Comparison of ENCODE assay signal across 10 cellular contexts in genomic region chr7:33933611-33934281, GRCh38. TPM values are rescaled to one million over a fixed set of nuclear protein-coding genes. Genes with fewer than 3 reads are reported as not detected.
A peak's percentile ranks its signal among the peaks of the same experiment; 100 is the strongest.
DNase-seq lines count a peak whose midpoint lies in the region; ATAC-seq, FAIRE-seq and TF ChIP-seq lines count a peak whose summit lies in the region.
"Had no signal": no experiment of that assay in that cellular context is flagged by ENCODE, and none has a peak within 500 bp of the region (broad histone marks: within the 10 kb centered on the region; RNA-seq: fewer than 3 reads in every experiment).

No MANE protein-coding gene starts in this region.

- DNase-seq in cardiac muscle cell (ENCODE audit: low read depth in 1 of 2, low spot score in 1 of 2) (peak in 1 of 2 donors; percentile 35), Right ventricle myocardium superior (no peak), T1000 (lab: John Stamatoyannopoulos, UW) (peak; percentile 17), fibroblast of villous mesenchyme (ENCODE audit: low read depth) (peak; percentile 51), urothelium cell line (ENCODE audit: low spot score) (peak; percentile 53), NCI-H2029 treated with DMSO at 0.1 percent for 48 hours (lab: John Stamatoyannopoulos, UW) (no peak), NCI-H524 treated with DMSO at 0.1 percent for 48 hours (lab: John Stamatoyannopoulos, UW) (no peak), SK-N-DZ (ENCODE audit: low spot score) (no peak)
- DNase-seq: H7 had no signal

- H3K27ac ChIP-seq in cardiac muscle cell: peak overlapping the region; percentile 41

- TF ChIP-seq CTCF in cardiac muscle cell (IDR thresholded peaks at IDR 0.05; ENCODE audit: low read depth, low read length) (no peak), fibroblast of villous mesenchyme (IDR thresholded peaks at IDR 0.05; ENCODE audit: insufficient read depth, low read depth, low read length) (no peak)

- peaks cover 11% of the 10 kb centered on the region for H3K36me3 ChIP-seq in cardiac muscle cell

- no peak overlapping the region for H3K4me3 ChIP-seq in cardiac muscle cell
- H3K4me3 ChIP-seq in fibroblast of villous mesenchyme (ENCODE audit: low read depth, low read length): no peak overlapping the region

- H3K27me3 ChIP-seq in cardiac muscle cell: no peaks in the 10 kb centered on the region

- no peaks in the 10 kb centered on the region for H3K9me3 ChIP-seq in cardiac muscle cell (ENCODE audit: low read depth)

- FAIRE-seq in urothelium cell line (lab: Jason Lieb, UNC): peak; percentile 53

- no peak for ATAC-seq in Right ventricle myocardium superior (ENCODE audit: poor library complexity)

- peaks cover 31% of the 10 kb centered on the region for H3K4me1 ChIP-seq in cardiac muscle cell (ENCODE audit: low read depth)

- intact Hi-C loops in Right ventricle myocardium superior (cut with DNase I): loop anchor here (10.0 kb wide), 1 partner anchor 689 kb away; no protein-coding TSS in a partner anchor

RNA-seq across cellular contexts. Expression of gene BMPER, which starts 28.4 kb away (rescaled TPM):
- total RNA-seq in cardiac muscle cell (55.1 and 138 TPM in 2 replicates), Right ventricle myocardium superior (2.3 TPM), fibroblast of villous mesenchyme (5.8 and 7.8 TPM in 2 replicates)
- polyA plus RNA-seq in cardiac muscle cell: 53.6 and 95.3 TPM in 2 replicates
- polyA plus RNA-seq in SK-N-DZ (2014; cell fraction: cytosol; rRNA removed): not detected in 2 replicates
- polyA plus RNA-seq in SK-N-DZ (2014; cell fraction: nucleus; rRNA removed): 0.05 TPM in 1 of 2 replicates, not detected in the other
- total RNA-seq: activated naive CD4-positive, alpha-beta T cell treated with anti-CD3 and anti-CD28 coated beads for 36 hours had no signal

Comparison
In these comparisons a context has a peak if more than half of its experiments do, and no peak if none do; other contexts are left out.
1. DNase-seq: peak in T1000 (single experiment), fibroblast of villous mesenchyme (single experiment) and urothelium cell line (single experiment); none in Right ventricle myocardium superior (single experiment), NCI-H2029 treated with DMSO at 0.1 percent for 48 hours (single experiment), NCI-H524 treated with DMSO at 0.1 percent for 48 hours (single experiment) and SK-N-DZ (single experiment).